ENCODE assay signal across 25 cellular contexts in the genomic region with DNA sequence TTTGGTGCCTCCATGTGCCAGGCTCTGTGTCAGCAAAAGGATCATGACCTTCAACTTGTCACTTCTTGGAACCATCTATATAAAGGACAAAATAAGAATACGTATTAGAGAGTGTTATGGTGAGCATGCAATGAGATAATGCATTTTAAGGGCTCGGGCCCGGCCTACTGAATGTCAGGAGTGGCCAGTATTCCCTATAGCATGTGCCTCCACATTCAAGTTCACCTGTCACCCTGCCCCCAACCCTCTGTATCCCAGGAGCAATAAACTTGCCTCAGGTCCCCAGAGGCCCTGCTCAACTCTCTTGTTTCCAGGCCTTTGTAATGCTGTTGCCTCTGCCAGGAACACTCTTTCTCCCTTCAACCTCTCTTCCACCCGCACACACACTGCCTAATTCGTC.
DNase-seq lines count a peak whose midpoint lies in the region; ATAC-seq and TF ChIP-seq lines count a peak whose summit lies in the region.
"Had no signal": no experiment of that assay in that cellular context is flagged by ENCODE, and none has a peak within 500 bp of the region (broad histone marks: within the 10 kb centered on the region; RNA-seq: fewer than 3 reads in every experiment).

No MANE protein-coding gene starts in this region.

- no peak overlapping the region for H2AFZ ChIP-seq in H9 (ENCODE audit: low read length)

- no peak overlapping the region for H3K27ac Mint-ChIP-seq in H9
- H3K27ac Mint-ChIP-seq in endodermal cell, result no peak overlapping the region
- no peak overlapping the region for H3K27ac Mint-ChIP-seq in osteocyte (ENCODE audit: unreplicated experiment)
- H3K27ac Mint-ChIP-seq: B cell; CD4-positive, alpha-beta memory T cell; CD4-positive, CD25-positive, alpha-beta regulatory T cell; CD8-positive, alpha-beta memory T cell had no signal

- no peak overlapping the region for H3K4me3 ChIP-seq in endodermal cell (ENCODE audit: low read length)
- H3K4me3 ChIP-seq in right atrium auricular region, result no peak overlapping the region
- H3K4me3 ChIP-seq: A549; BLaER1 treated with 17β-estradiol and CSF1 and Interleukin-3, amounts not matched to agents 10 nM and 100 nM; GM12878 had no signal

- no peak overlapping the region for H4K5ac ChIP-seq in H9 (ENCODE audit: insufficient read length, low read depth, low read length)

- no peak overlapping the region for H3K23ac ChIP-seq in H9 (ENCODE audit: insufficient read length, low read depth, low read length)

- no peak overlapping the region for H3T11ph ChIP-seq in H9 (ENCODE audit: low read length)

- H3K4me1 ChIP-seq in H9 (ENCODE audit: insufficient read depth, low read length), result peaks cover 5% of the 10 kb centered on the region; the same call in 1 of the 2 replicates
- no peaks in the 10 kb centered on the region for H3K4me1 ChIP-seq in endodermal cell (ENCODE audit: control insufficient read depth, insufficient read depth, low read length)
- H3K4me1 ChIP-seq in right atrium auricular region, result no peaks in the 10 kb centered on the region
- H3K4me1 ChIP-seq: A549 had no signal

- no peak overlapping the region for H2BK5ac ChIP-seq in H9 (ENCODE audit: insufficient read length, low read length)

- no peak overlapping the region for H4K8ac ChIP-seq in H9 (replicated peaks; ENCODE audit: insufficient read length, low read depth, low read length)

- H3K27me3 ChIP-seq in H9 (ENCODE audit: insufficient read depth, low read length) (no peaks in the 10 kb centered on the region), endodermal cell (ENCODE audit: control insufficient read depth, insufficient read depth, low read length, poor library complexity, severe bottlenecking) (no peaks in the 10 kb centered on the region), right atrium auricular region (no peaks in the 10 kb centered on the region)
- H3K27me3 ChIP-seq: BLaER1 treated with 17β-estradiol and CSF1 and Interleukin-3, amounts not matched to agents 10 nM and 100 nM had no signal

- WGBS in H9 (ENCODE audit: extremely low coverage, insufficient read length, low lambda C conversion rate), result no CpG with 5 or more reads among the region's 5 CpGs
- WGBS in endodermal cell (ENCODE audit: insufficient coverage in 1 of 2, insufficient read length in 1 of 2), 2 experiments, result 90 to 100% methylated on average over 2 to 5 of the region's 5 CpGs

- no peaks in the 10 kb centered on the region for H4K20me1 ChIP-seq in H9 (ENCODE audit: control insufficient read depth, insufficient read depth, insufficient read length)

- no peak overlapping the region for H2BK120ac ChIP-seq in H9 (ENCODE audit: low read depth, low read length, poor library complexity, severe bottlenecking)

- no peak overlapping the region for H2AK5ac ChIP-seq in H9 (ENCODE audit: insufficient read length, low read length)

- H3K4me3 Mint-ChIP-seq in H9 (no peak overlapping the region), endodermal cell (no peak overlapping the region), osteocyte (ENCODE audit: unreplicated experiment) (no peak overlapping the region)
- H3K4me3 Mint-ChIP-seq: B cell; CD4-positive, alpha-beta memory T cell; CD4-positive, CD25-positive, alpha-beta regulatory T cell; CD8-positive, alpha-beta memory T cell had no signal

- no peak overlapping the region for H3K4me2 ChIP-seq in H9 (ENCODE audit: insufficient read depth, insufficient read length, low read length)
- H3K4me2 ChIP-seq: A549; BLaER1 treated with 17β-estradiol and CSF1 and Interleukin-3, amounts not matched to agents 10 nM and 100 nM had no signal

- no peaks in the 10 kb centered on the region for H3K23me2 ChIP-seq in H9 (ENCODE audit: insufficient read length, low read depth, low read length, poor library complexity, severe bottlenecking)

- H3K79me1 ChIP-seq in H9 (ENCODE audit: insufficient read depth, low read depth, low read length, poor library complexity, severe bottlenecking), result no peaks in the 10 kb centered on the region

- no peak for ATAC-seq in left lobe of liver
- ATAC-seq: A549, GM12878 had no signal

- no peak overlapping the region for H3K56ac ChIP-seq in H9 (ENCODE audit: insufficient read length, low read depth, low read length)

- no peak overlapping the region; the same call in 1 of the 2 replicates for H3K14ac ChIP-seq in H9 (ENCODE audit: insufficient read depth, low read length)

- no peak overlapping the region for H2BK12ac ChIP-seq in H9 (ENCODE audit: insufficient read length, low read depth, low read length)

- H3K9ac ChIP-seq in H9 (ENCODE audit: extremely low read depth, insufficient read length, low read length), result no peak overlapping the region
- H3K9ac ChIP-seq in endodermal cell (ENCODE audit: extremely low read depth, low read length, poor library complexity, severe bottlenecking), result no peak overlapping the region
- H3K9ac ChIP-seq: BLaER1 treated with 17β-estradiol and CSF1 and Interleukin-3, amounts not matched to agents 10 nM and 100 nM had no signal

- peak; percentile 4 for DNase-seq in H9
- peak; percentile 20 for DNase-seq in endodermal cell
- DNase-seq in left lobe of liver (ENCODE audit: low spot score), result peak; percentile 19
- peak; percentile 56 for DNase-seq in osteocyte (ENCODE audit: extremely low spot score, unreplicated experiment)
- no peak for DNase-seq in activated CD4-positive, alpha-beta T cell treated with anti-CD3 and anti-CD28 coated beads, Interleukin-2, amount 50 U/mL, for 48 hours
- DNase-seq in NOMO-1 treated with dmso at 0.1 percent for 144 hours (lab: John Stamatoyannopoulos, UW; ENCODE audit: unreplicated experiment), result no peak
- DNase-seq in right atrium auricular region (ENCODE audit: low spot score), result no peak
- DNase-seq: AML-193; CD4-positive, alpha-beta memory T cell; CD4-positive, CD25-positive, alpha-beta regulatory T cell; CD8-positive, alpha-beta memory T cell; COR-L47; DMS 273 treated with DMSO at 0.1 percent for 48 hours; DMS153; DMS53; DMS79; DND-41; EL; GDM1 had no signal

- H3K36me3 Mint-ChIP-seq in H9 (ENCODE audit: insufficient read depth in 1 of 3, low read depth in 3 of 3) (no peaks in the 10 kb centered on the region), endodermal cell (ENCODE audit: low read depth) (no peaks in the 10 kb centered on the region), osteocyte (ENCODE audit: unreplicated experiment) (no peaks in the 10 kb centered on the region)
- H3K36me3 Mint-ChIP-seq: CD4-positive, alpha-beta memory T cell; CD4-positive, CD25-positive, alpha-beta regulatory T cell had no signal

- no peak overlapping the region for H4K91ac ChIP-seq in H9 (ENCODE audit: insufficient read length, low read depth, low read length)

- H3K79me2 ChIP-seq in H9 (ENCODE audit: insufficient read depth, low read length), result no peaks in the 10 kb centered on the region

- no peak overlapping the region for H3K27ac ChIP-seq in H9 (ENCODE audit: insufficient read length, low read depth, low read length)
- no peak overlapping the region for H3K27ac ChIP-seq in endodermal cell (ENCODE audit: low read depth, low read length)
- H3K27ac ChIP-seq in right atrium auricular region, result no peak overlapping the region
- H3K27ac ChIP-seq: 22Rv1; A549; BLaER1 treated with 17β-estradiol and CSF1 and Interleukin-3, amounts not matched to agents 10 nM and 100 nM; C4-2B had no signal

- 0 out of 5 replicates have a peak, but pooled peaks cover 0 to 2% of the 10 kb centered on the region in 2 experiments for H3K9me3 Mint-ChIP-seq in H9
- peaks cover 10% of the 10 kb centered on the region for H3K9me3 Mint-ChIP-seq in endodermal cell
- no peaks in the 10 kb centered on the region for H3K9me3 Mint-ChIP-seq in osteocyte (ENCODE audit: unreplicated experiment)

- no peaks in the 10 kb centered on the region for H3K36me3 ChIP-seq in endodermal cell (ENCODE audit: control insufficient read depth, insufficient read depth, low read length)
- no peaks in the 10 kb centered on the region for H3K36me3 ChIP-seq in right atrium auricular region
- H3K36me3 ChIP-seq: BLaER1 treated with 17β-estradiol and CSF1 and Interleukin-3, amounts not matched to agents 10 nM and 100 nM had no signal

- H3K4ac ChIP-seq in H9 (ENCODE audit: low read depth, low read length), result no peak overlapping the region

- H3K4me1 Mint-ChIP-seq in H9, result peaks cover 20 to 22% of the 10 kb centered on the region in 2 experiments
- H3K4me1 Mint-ChIP-seq in endodermal cell, result no peaks in the 10 kb centered on the region
- no peaks in the 10 kb centered on the region for H3K4me1 Mint-ChIP-seq in osteocyte (ENCODE audit: unreplicated experiment)
- H3K4me1 Mint-ChIP-seq: B cell; CD4-positive, alpha-beta memory T cell; CD4-positive, CD25-positive, alpha-beta regulatory T cell; CD8-positive, alpha-beta memory T cell had no signal

- no peak for TF ChIP-seq CTCF in H9 (conservative IDR thresholded peaks at IDR 0.05)
- TF ChIP-seq CTCF in endodermal cell (conservative IDR thresholded peaks at IDR 0.05), result no peak
- no peak for TF ChIP-seq CTCF in osteocyte (IDR thresholded peaks at IDR 0.05)
- no peak for TF ChIP-seq CTCF in right atrium auricular region (IDR thresholded peaks at IDR 0.05)

- H2BK15ac ChIP-seq in H9 (ENCODE audit: low read depth, low read length), result no peak overlapping the region

- H3K18ac ChIP-seq in H9 (ENCODE audit: insufficient read length, low read depth, low read length), result no peak overlapping the region

- H3K9me3 ChIP-seq in H9 (ENCODE audit: control insufficient read depth, low read depth, low read length) (no peaks in the 10 kb centered on the region), endodermal cell (ENCODE audit: control insufficient read depth, low read length) (peaks cover 2% of the 10 kb centered on the region), right atrium auricular region (no peaks in the 10 kb centered on the region)
- H3K9me3 ChIP-seq: BLaER1 treated with 17β-estradiol and CSF1 and Interleukin-3, amounts not matched to agents 10 nM and 100 nM had no signal

- H3K27me3 Mint-ChIP-seq in H9 (ENCODE audit: low read depth), result peaks cover 12% of the 10 kb centered on the region
- H3K27me3 Mint-ChIP-seq in endodermal cell (ENCODE audit: insufficient read depth), result no peaks in the 10 kb centered on the region
- peaks cover 4% of the 10 kb centered on the region for H3K27me3 Mint-ChIP-seq in osteocyte (ENCODE audit: unreplicated experiment)

- H2BK20ac ChIP-seq in H9 (ENCODE audit: low read depth, low read length, poor library complexity, severe bottlenecking), result no peak overlapping the region

Comparison
In these comparisons a context has a peak if more than half of its experiments do, and no peak if none do; other contexts are left out.
1. DNase-seq: peak in H9 (single experiment), endodermal cell (single experiment), left lobe of liver (single experiment) and osteocyte (single experiment); none in activated CD4-positive, alpha-beta T cell treated with anti-CD3 and anti-CD28 coated beads, Interleukin-2, amount 50 U/mL, for 48 hours (0 of 2), NOMO-1 treated with dmso at 0.1 percent for 144 hours (single experiment) and right atrium auricular region (single experiment).